10 cellular contexts compared by ENCODE assay signal in the genomic region with DNA sequence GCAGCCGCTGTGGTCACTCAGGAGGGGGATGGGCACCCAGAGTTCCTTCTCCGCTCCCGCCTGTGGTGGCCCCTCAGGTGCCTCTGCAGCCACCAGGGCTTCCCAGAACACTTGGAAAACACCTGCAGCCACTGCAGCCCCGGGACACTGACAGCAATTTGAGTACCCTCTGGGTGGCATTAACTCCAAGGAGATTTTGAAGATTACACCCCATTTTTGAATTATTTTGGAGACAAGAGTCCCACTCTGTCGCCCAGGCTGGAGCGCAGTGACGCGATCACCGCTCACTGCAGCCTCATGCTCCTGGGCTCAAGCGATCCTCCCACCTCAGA. TPM values are rescaled to one million over a fixed set of nuclear protein-coding genes. Genes with fewer than 3 reads are reported as not detected.
A peak's percentile ranks its signal among the peaks of the same experiment; 100 is the strongest.
DNase-seq lines count a peak whose midpoint lies in the region; ATAC-seq and TF ChIP-seq lines count a peak whose summit lies in the region.
"Had no signal": no experiment of that assay in that cellular context is flagged by ENCODE, and none has a peak within 500 bp of the region (broad histone marks: within the 10 kb centered on the region; RNA-seq: fewer than 3 reads in every experiment).

No MANE protein-coding gene starts in this region.

- no peaks in the 10 kb centered on the region for H3K9me3 ChIP-seq in RWPE2 (ENCODE audit: severe bottlenecking)
- H3K9me3 ChIP-seq in mononuclear cell (ENCODE audit: low read depth, low read length): no peaks in the 10 kb centered on the region

- intact Hi-C loops in dendritic cell treated with granulocyte-macrophage colony-stimulating factor and Interleukin-4, amounts not matched to agents 40 ng/mL and 50 ng/mL, for 4 days (cut with micrococcal nuclease): loop anchor here (5.0 kb wide), 1 partner anchor 142 kb away; a partner anchor contains a TSS

- H3K4me3 Mint-ChIP-seq in dendritic cell treated with granulocyte-macrophage colony-stimulating factor and Interleukin-4, amounts not matched to agents 40 ng/mL and 50 ng/mL, for 4 days: peak overlapping the region; percentile 64

- H3K4me1 Mint-ChIP-seq in dendritic cell treated with granulocyte-macrophage colony-stimulating factor and Interleukin-4, amounts not matched to agents 40 ng/mL and 50 ng/mL, for 4 days (ENCODE audit: low read depth): peaks cover 73% of the 10 kb centered on the region

- no peaks in the 10 kb centered on the region for H3K27me3 Mint-ChIP-seq in dendritic cell treated with granulocyte-macrophage colony-stimulating factor and Interleukin-4, amounts not matched to agents 40 ng/mL and 50 ng/mL, for 4 days

- H3K27ac Mint-ChIP-seq in dendritic cell treated with granulocyte-macrophage colony-stimulating factor and Interleukin-4, amounts not matched to agents 40 ng/mL and 50 ng/mL, for 4 days: peak overlapping the region; percentile 65

- in situ Hi-C loops in KBM-7 (cut with MboI; ENCODE audit: low pct_unique_long_range_greater_than_20kb, low sequenced_read_pairs): no loop called here

- no peak for TF ChIP-seq CTCF in RWPE2 (IDR thresholded peaks at IDR 0.05; ENCODE audit: poor library complexity, severe bottlenecking)

- ATAC-seq in RWPE2 (ENCODE audit: low read depth) (no peak), HG02571 (IDR thresholded peaks at IDR 0.05; ENCODE audit: unreplicated experiment) (no peak)

- H3K27me3 ChIP-seq in RWPE2 (ENCODE audit: insufficient read depth, poor library complexity, severe bottlenecking) (no peaks in the 10 kb centered on the region), mononuclear cell (ENCODE audit: insufficient read depth, low read length) (no peaks in the 10 kb centered on the region)

- peak overlapping the region; percentile 69 for H3K27ac ChIP-seq in RWPE2 (ENCODE audit: poor library complexity, severe bottlenecking)
- H3K27ac ChIP-seq in temporal lobe (ENCODE audit: low read depth, low read length): peak overlapping the region; percentile 13

- H3K4me1 ChIP-seq in RWPE2 (ENCODE audit: insufficient read depth, poor library complexity, severe bottlenecking) (peaks cover 25% of the 10 kb centered on the region), mononuclear cell (ENCODE audit: insufficient read depth, low read length) (peaks cover 68% of the 10 kb centered on the region)

- H3K4me3 ChIP-seq in RWPE2 (ENCODE audit: severe bottlenecking) (no peak overlapping the region), mononuclear cell (ENCODE audit: low read length) (peak overlapping the region; percentile 14)

- H3K36me3 ChIP-seq in RWPE2 (ENCODE audit: low read depth): no peaks in the 10 kb centered on the region

- H3K36me3 Mint-ChIP-seq in dendritic cell treated with granulocyte-macrophage colony-stimulating factor and Interleukin-4, amounts not matched to agents 40 ng/mL and 50 ng/mL, for 4 days (ENCODE audit: low read depth): no peaks in the 10 kb centered on the region

- DNase-seq in RWPE2 (ENCODE audit: low spot score) (no peak), KBM-7 (no peak), CD1c-positive myeloid dendritic cell (ENCODE audit: extremely low spot score) (no peak)
- DNase-seq in activated naive CD4-positive, alpha-beta T cell treated with anti-CD3 and anti-CD28 coated beads, Interleukin-2, amount 50 U/mL, for 16 hours: no peak
- DNase-seq: NCI-H748 treated with DMSO at 0.1 percent for 48 hours; stimulated activated CD4-positive, alpha-beta T cell treated with anti-CD3 and anti-CD28 coated beads, Interleukin-1b, Interleukin-23, amount 100 ng/mL, for 48 hours had no signal

- H3K9me3 Mint-ChIP-seq in dendritic cell treated with granulocyte-macrophage colony-stimulating factor and Interleukin-4, amounts not matched to agents 40 ng/mL and 50 ng/mL, for 4 days: no peaks in the 10 kb centered on the region

RNA-seq across cellular contexts. Expression of a gene that starts 32.2 kb away (rescaled TPM):
- total RNA-seq in mononuclear cell (5.1 TPM), temporal lobe (under 0.01 TPM)

RNA-seq across cellular contexts. Expression of a gene that starts 55.1 kb away (rescaled TPM):
- total RNA-seq in mononuclear cell (36.5 TPM), temporal lobe (38.8 TPM)

RNA-seq across cellular contexts. Expression of a gene that starts 55.5 kb away (rescaled TPM):
- total RNA-seq in mononuclear cell (2.0 TPM), temporal lobe (10.8 TPM)
